In the genomic region with DNA sequence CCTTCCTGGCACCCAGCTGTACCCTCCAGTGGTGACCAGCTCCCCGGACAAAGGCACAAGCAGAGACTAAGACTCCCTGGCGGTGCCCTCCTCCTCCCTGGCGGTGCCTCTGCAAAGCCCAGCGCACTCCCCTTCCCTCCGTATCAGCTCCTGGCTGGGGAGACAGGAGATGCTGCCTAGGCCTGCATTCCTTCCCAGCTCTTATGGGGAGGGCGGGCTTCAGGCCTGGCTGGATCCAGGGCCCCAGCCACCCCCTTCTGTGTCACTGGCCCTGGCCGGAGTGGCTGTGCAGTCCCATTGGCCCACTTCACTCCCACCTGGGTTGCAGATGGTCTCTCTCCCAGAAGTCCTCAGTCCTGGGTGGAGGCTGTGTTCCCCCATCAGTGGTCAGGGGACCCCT, we compare ENCODE assay signal across 26 cellular contexts. TPM values are rescaled to one million over a fixed set of nuclear protein-coding genes. Genes with fewer than 3 reads are reported as not detected.
"Had no signal": no experiment of that assay in that cellular context is flagged by ENCODE, and none has a peak within 500 bp of the region (broad histone marks: within the 10 kb centered on the region; RNA-seq: fewer than 3 reads in every experiment).

No MANE protein-coding gene starts in this region.

- H3K4me3 Mint-ChIP-seq: activated naive CD8-positive, alpha-beta T cell; activated T-cell treated with anti-CD3 and anti-CD28 coated beads, Interleukin-2, amount 50 U/mL, for 4 hours had no signal

- H3K9me3 ChIP-seq: Peyer's patch, SJCRH30, SK-N-SH had no signal

- DNase-seq: activated CD4-positive, alpha-beta T cell treated with anti-CD3 and anti-CD28 coated beads for 48 hours; activated CD4-positive, alpha-beta T cell treated with anti-CD3 and anti-CD28 coated beads, Interleukin-2, amount 50 U/mL, for 4 hours; activated CD4-positive, CD25-positive, alpha-beta regulatory T cell treated with anti-CD3 and anti-CD28 coated beads, Interleukin-2, amount 50 U/mL, for 72 hours; activated CD8-positive, alpha-beta memory T cell treated with anti-CD3 and anti-CD28 coated beads for 24 hours; activated effector memory CD4-positive, alpha-beta T cell treated with anti-CD3 and anti-CD28 coated beads, Interleukin-2, amount 50 U/mL, for 16 hours; activated naive CD4-positive, alpha-beta T cell treated with Interleukin-2 at 50 U/mL for 16 hours; activated T-cell treated with anti-CD3 and anti-CD28 coated beads, Interleukin-2, amount 50 U/mL, for 4 hours; amygdala; brain microvascular endothelial cell; KG1; NCI-H1092; NCI-H1417; NCI-H1694; NCI-H2029; NCI-H345; NCI-H510A; Peyer's patch; Right ventricle myocardium superior; SJCRH30; SK-N-SH had no signal

- H3K36me3 ChIP-seq: brain microvascular endothelial cell, cardiac muscle cell, Peyer's patch, SJCRH30 had no signal

- H3K4me3 ChIP-seq: cardiac muscle cell, Peyer's patch, SJCRH30 had no signal

- H3K9ac ChIP-seq: SK-N-SH had no signal

- H3K4me1 ChIP-seq: Peyer's patch had no signal

- H3K4me2 ChIP-seq: SK-N-SH had no signal

- ATAC-seq: activated T-cell treated with anti-CD3 and anti-CD28 coated beads, Interleukin-2, amount 50 U/mL, for 4 hours had no signal

- H3K9me3 Mint-ChIP-seq: activated T-cell treated with anti-CD3 and anti-CD28 coated beads, Interleukin-2, amount 50 U/mL, for 4 hours had no signal

- H3K27ac Mint-ChIP-seq: activated naive CD8-positive, alpha-beta T cell had no signal

- H3K27me3 Mint-ChIP-seq: activated naive CD8-positive, alpha-beta T cell had no signal

- H3K36me3 Mint-ChIP-seq: activated naive CD8-positive, alpha-beta T cell had no signal

- H3K27me3 ChIP-seq: brain microvascular endothelial cell, cardiac muscle cell, Peyer's patch had no signal

- H3K27ac ChIP-seq: brain microvascular endothelial cell, cardiac muscle cell, Peyer's patch, SJCRH30 had no signal

RNA-seq across cellular contexts. Expression of gene LCN12, which starts 6.4 kb away (rescaled TPM):
- total RNA-seq: astrocyte, LHCN-M2, M059J, SJCRH30 had no signal

RNA-seq across cellular contexts. Expression of gene C8G, which starts 13.4 kb away (rescaled TPM):
- total RNA-seq: LHCN-M2, SJCRH30 had no signal

RNA-seq across cellular contexts. Expression of gene PTGDS, which starts 18.8 kb away (rescaled TPM):
- total RNA-seq: M059J, SJCRH30 had no signal
- polyA plus RNA-seq: SK-N-SH had no signal

RNA-seq across cellular contexts. Expression of gene LCNL1, which starts 24.3 kb away (rescaled TPM):
- total RNA-seq: activated T-cell treated with anti-CD3 and anti-CD28 coated beads, Interleukin-2, amount 50 U/mL, for 4 hours; M059J; SJCRH30; T-helper 1 cell treated with Interleukin-12 subunit alpha and Interleukin-12 subunit beta and Interleukin-4 antibody, amounts not matched to agents 30 ng/mL and 1 ng/mL, for 36 hours had no signal
- polyA plus RNA-seq: cardiac muscle cell, SK-N-SH had no signal
